In the genomic region with DNA sequence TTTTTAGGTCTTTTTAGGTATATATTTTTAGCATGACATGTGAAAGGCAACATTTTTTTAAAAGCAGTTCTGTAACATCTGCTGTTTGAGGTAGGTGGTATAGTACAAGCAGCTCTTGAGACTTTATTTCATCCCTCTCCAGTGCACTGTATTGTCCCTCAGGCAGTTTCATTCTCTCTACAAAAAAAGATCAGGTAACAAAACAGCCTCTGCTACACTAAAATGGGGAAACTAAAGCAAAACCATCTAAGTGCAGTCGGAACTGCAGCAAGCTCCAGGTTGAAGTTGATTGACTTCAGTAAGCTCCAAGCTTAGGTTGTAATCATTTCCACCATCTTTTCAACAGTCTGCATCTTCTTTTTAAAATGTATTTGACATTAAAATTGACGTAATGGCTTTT, we compare ENCODE assay signal across 12 cellular contexts.
DNase-seq lines count a peak whose midpoint lies in the region; ATAC-seq, FAIRE-seq and TF ChIP-seq lines count a peak whose summit lies in the region.
"Had no signal": no experiment of that assay in that cellular context is flagged by ENCODE, and none has a peak within 500 bp of the region (broad histone marks: within the 10 kb centered on the region; RNA-seq: fewer than 3 reads in every experiment).

No MANE protein-coding gene starts in this region.

- DNase-seq in GM12878 (ENCODE audit: low read depth, low spot score) (peak; percentile 51), GM13976 (ENCODE audit: low spot score) (no peak), HT-29 (ENCODE audit: low spot score) (no peak), Peyer's patch (no peak), Kasumi-1 (lab: John Stamatoyannopoulos, UW) (no peak)
- DNase-seq: NCI-H2081 had no signal

- H3K4me1 ChIP-seq in GM12878 (ENCODE audit: control insufficient read depth, insufficient read depth, low read length): peaks cover 26% of the 10 kb centered on the region
- no peaks in the 10 kb centered on the region for H3K4me1 ChIP-seq in Peyer's patch

- FAIRE-seq in GM12878 (lab: Jason Lieb, UNC): no peak

- no peaks in the 10 kb centered on the region; the same call in 1 of the 2 replicates for H3K79me2 ChIP-seq in GM12878 (ENCODE audit: control insufficient read depth, insufficient read depth, low read length)

- ATAC-seq in GM18870 (IDR thresholded peaks at IDR 0.05; ENCODE audit: unreplicated experiment) (peak; percentile 74), GM21529 (IDR thresholded peaks at IDR 0.05; ENCODE audit: unreplicated experiment) (peak; percentile 92), HG03095 (IDR thresholded peaks at IDR 0.05; ENCODE audit: unreplicated experiment) (peak; percentile 91), GM12878 (peak; percentile 85)
- ATAC-seq: activated T-helper 17 cell treated with anti-CD3 and anti-CD28 coated beads, Interleukin-2, amount 50 U/mL, for 72 hours; stimulated activated effector memory CD8-positive, alpha-beta T cell treated with anti-CD3 and anti-CD28 coated beads, Interleukin-12 subunit alpha, Interleukin-12 subunit beta, amount 100 ng/mL, for 72 hours had no signal

- no TSS peak for BruUV-seq in GM12878 (replicated peaks; lab: Mats Ljungman, UMichigan)

- WGBS in GM12878 (ENCODE audit: insufficient coverage, insufficient replicate concordance, low lambda C conversion rate, missing lambda C conversion rate): 0% methylated on average over 2 of the region's 2 CpGs

- POLR2A ChIA-PET in GM12878 (lab: Charles Lee): interaction anchor here (0.6 to 1.7 kb wide), 4 partner anchors 10 to 36 kb away, joined by 3 to 7 read pairs (median 4); no protein-coding TSS in a partner anchor

- H3K4me3 ChIP-seq in GM12878 (peak overlapping the region; percentile 28; the same call in 1 of the 2 replicates), Peyer's patch (no peak overlapping the region)
- H3K4me3 ChIP-seq: neural progenitor cell had no signal

- TF ChIP-seq CTCF in GM12878 (IDR thresholded peaks at IDR 0.05 in 2 of 3, conservative IDR thresholded peaks at IDR 0.05 in 1 of 3; ENCODE audit: control insufficient read depth in 2 of 3, extremely low read depth in 1 of 3, insufficient read depth in 1 of 3, low read depth in 3 of 3, low read length in 3 of 3): no peak
- no peak for TF ChIP-seq CTCF in GM13976 (IDR thresholded peaks at IDR 0.05; ENCODE audit: borderline replicate concordance, control extremely low read depth, extremely low read depth, insufficient read depth, missing control alignments)
- no peak for TF ChIP-seq CTCF in Peyer's patch (IDR thresholded peaks at IDR 0.05)

- TF ChIP-seq POLR2A in GM12878 (IDR thresholded peaks at IDR 0.05; ENCODE audit: low read depth, low read length) (no peak), Peyer's patch (IDR thresholded peaks at IDR 0.05) (no peak)

- H3K4me2 ChIP-seq in GM12878 (ENCODE audit: control insufficient read depth, insufficient read depth): peak overlapping the region; percentile 63
- H3K4me2 ChIP-seq: neural progenitor cell had no signal

- H3K36me3 ChIP-seq in GM12878 (ENCODE audit: control insufficient read depth in 2 of 2, insufficient read depth in 2 of 2, low read length in 1 of 2) (no peaks in the 10 kb centered on the region), Peyer's patch (no peaks in the 10 kb centered on the region)
- H3K36me3 ChIP-seq: neural progenitor cell had no signal

- SMC1A ChIA-PET in GM12878 (lab: Charles Lee; ENCODE audit: uncharacterized antibody, unreplicated experiment): interaction anchor here (0.7 to 2.1 kb wide), 15 partner anchors 10 to 145 kb away, joined by 3 to 15 read pairs (median 3); no protein-coding TSS in a partner anchor

- H4K20me1 ChIP-seq in GM12878 (ENCODE audit: control insufficient read depth, insufficient read depth): no peaks in the 10 kb centered on the region

- H3K9ac ChIP-seq in GM12878 (ENCODE audit: control insufficient read depth, insufficient read depth, low read length): no peak overlapping the region
- H3K9ac ChIP-seq: neural progenitor cell had no signal

- in situ Hi-C loops in GM12878 (cut with MboI) (no loop called here), GM13976 (cut with MboI; ENCODE audit: low sequenced_read_pairs, unreplicated experiment) (no loop called here)

- CTCF ChIA-PET in GM12878 (lab: Yijun Ruan, JAX): interaction anchor here (0.6 to 2.6 kb wide), 7 partner anchors 8 to 596 kb away, joined by 3 to 10 read pairs (median 3); no protein-coding TSS in a partner anchor

- TF ChIP-seq EP300 in GM12878 (IDR thresholded peaks at IDR 0.05; ENCODE audit: borderline replicate concordance in 1 of 2, control insufficient read depth in 1 of 2, low read depth in 2 of 2, low read length in 2 of 2): no peak

- RAD21 ChIA-PET in GM12878 (lab: Charles Lee; ENCODE audit: unreplicated experiment): interaction anchor here (0.6 to 4.5 kb wide), 17 partner anchors 10 to 145 kb away, joined by 3 to 23 read pairs (median 4); no protein-coding TSS in a partner anchor

- peak overlapping the region; percentile 47 for H3K27ac ChIP-seq in GM12878 (ENCODE audit: control insufficient read depth, insufficient read depth)
- H3K27ac ChIP-seq in Peyer's patch: peak overlapping the region in 1 of 4 donors; percentile 50
- H3K27ac ChIP-seq: neural progenitor cell had no signal

- no peaks in the 10 kb centered on the region for H3K27me3 ChIP-seq in GM12878 (replicated peaks in 1 of 2; ENCODE audit: control insufficient read depth in 2 of 2, insufficient read depth in 2 of 2, low read length in 1 of 2)
- no peaks in the 10 kb centered on the region for H3K27me3 ChIP-seq in Peyer's patch
- H3K27me3 ChIP-seq: neural progenitor cell had no signal

- no peak overlapping the region for H2AFZ ChIP-seq in GM12878 (ENCODE audit: control insufficient read depth, low read depth, low read length)
- H2AFZ ChIP-seq: neural progenitor cell had no signal

- intact Hi-C loops in GM12878 (cut with micrococcal nuclease; ENCODE audit: unreplicated experiment): no loop called here

- peak; percentile 17; the same call in 1 of the 2 replicates for TF ChIP-seq RAD21 in GM12878 (IDR thresholded peaks at IDR 0.05; ENCODE audit: insufficient read depth, low read depth, low read length)

- H3K9me3 ChIP-seq in GM12878 (replicated peaks; ENCODE audit: control insufficient read depth, insufficient read depth, low read length): peaks cover 3% of the 10 kb centered on the region; the same call in 2 of the 3 replicates
- no peaks in the 10 kb centered on the region for H3K9me3 ChIP-seq in Peyer's patch

TF ChIP-seq in GM12878, 131 proteins besides CTCF, POLR2A, EP300 and RAD21:
- TF ChIP-seq MYB (IDR thresholded peaks at IDR 0.05; ENCODE audit: borderline replicate concordance, low read depth, low read length) (no peak), YY1 (IDR thresholded peaks at IDR 0.05; ENCODE audit: low read depth, low read length) (peak; percentile 63), SUZ12 (IDR thresholded peaks at IDR 0.05; ENCODE audit: unreplicated experiment) (no peak), SREBF1 (IDR thresholded peaks at IDR 0.05; ENCODE audit: low read length) (no peak), RUNX3 (IDR thresholded peaks at IDR 0.05; ENCODE audit: low read length) (0 out of 2 replicates have a peak, but pooled peaks have one; percentile 24), CBX5 (IDR thresholded peaks at IDR 0.05; ENCODE audit: low read depth) (0 out of 2 replicates have a peak, but pooled peaks have one; percentile 86), EED (IDR thresholded peaks at IDR 0.05; ENCODE audit: low read depth) (0 out of 2 replicates have a peak, but pooled peaks have one; percentile 28), E2F8 (IDR thresholded peaks at IDR 0.05; ENCODE audit: low read depth, partially characterized antibody) (no peak), BCL3 (IDR thresholded peaks at IDR 0.05; ENCODE audit: borderline replicate concordance, insufficient read depth, low read depth, low read length, poor library complexity, severe bottlenecking) (no peak), TARDBP (IDR thresholded peaks at IDR 0.05; ENCODE audit: borderline replicate concordance) (no peak), TCF7 (IDR thresholded peaks at IDR 0.05; ENCODE audit: borderline replicate concordance) (0 out of 2 replicates have a peak, but pooled peaks have one; percentile 35)
